In the genomic region with DNA sequence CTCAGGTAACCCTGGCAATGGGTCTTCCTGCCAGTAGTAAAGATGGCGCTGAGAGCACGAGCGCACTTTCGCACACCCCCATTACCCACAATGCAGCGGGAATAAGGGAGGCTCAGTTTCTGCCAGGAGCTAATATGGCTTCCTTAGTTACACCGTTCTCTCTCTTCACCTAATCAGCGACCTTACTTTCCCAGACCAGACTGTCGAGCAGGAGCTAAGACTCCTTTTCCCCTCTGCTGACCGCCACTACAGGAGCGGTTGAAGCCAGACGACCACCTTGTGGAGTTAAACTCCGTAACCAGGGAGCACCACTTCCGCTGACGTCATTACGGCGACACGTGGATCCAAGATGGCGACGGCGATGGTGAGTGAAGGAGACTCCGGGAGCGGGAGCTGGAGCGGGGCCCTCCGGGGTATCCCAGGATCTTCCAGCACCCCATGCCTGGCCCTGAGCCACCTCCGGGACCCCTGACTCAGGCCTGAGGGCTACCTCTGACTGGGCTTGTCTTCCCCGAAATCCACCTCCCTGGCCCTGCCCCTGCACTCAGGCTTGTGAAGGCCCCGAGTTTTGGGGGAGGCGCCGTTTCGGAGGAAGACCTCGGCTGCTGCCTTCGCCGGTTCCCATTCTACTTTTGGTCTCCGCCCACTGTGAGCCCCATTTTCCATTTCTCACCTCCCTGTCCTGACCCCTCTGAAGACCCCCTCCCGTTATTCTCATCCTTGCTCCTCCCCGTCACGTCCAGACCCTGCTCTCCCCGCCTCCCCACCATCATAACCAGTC, we compare ENCODE assay signal across 8 cellular contexts. TPM values are rescaled to one million over a fixed set of nuclear protein-coding genes. Genes with fewer than 3 reads are reported as not detected.
DNase-seq lines count a peak whose midpoint lies in the region; ATAC-seq and TF ChIP-seq lines count a peak whose summit lies in the region.

A gene with protein sequence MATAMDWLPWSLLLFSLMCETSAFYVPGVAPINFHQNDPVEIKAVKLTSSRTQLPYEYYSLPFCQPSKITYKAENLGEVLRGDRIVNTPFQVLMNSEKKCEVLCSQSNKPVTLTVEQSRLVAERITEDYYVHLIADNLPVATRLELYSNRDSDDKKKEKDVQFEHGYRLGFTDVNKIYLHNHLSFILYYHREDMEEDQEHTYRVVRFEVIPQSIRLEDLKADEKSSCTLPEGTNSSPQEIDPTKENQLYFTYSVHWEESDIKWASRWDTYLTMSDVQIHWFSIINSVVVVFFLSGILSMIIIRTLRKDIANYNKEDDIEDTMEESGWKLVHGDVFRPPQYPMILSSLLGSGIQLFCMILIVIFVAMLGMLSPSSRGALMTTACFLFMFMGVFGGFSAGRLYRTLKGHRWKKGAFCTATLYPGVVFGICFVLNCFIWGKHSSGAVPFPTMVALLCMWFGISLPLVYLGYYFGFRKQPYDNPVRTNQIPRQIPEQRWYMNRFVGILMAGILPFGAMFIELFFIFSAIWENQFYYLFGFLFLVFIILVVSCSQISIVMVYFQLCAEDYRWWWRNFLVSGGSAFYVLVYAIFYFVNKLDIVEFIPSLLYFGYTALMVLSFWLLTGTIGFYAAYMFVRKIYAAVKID (plus strand): TSS at position 323 of the 781 bp plus-strand sequence. CDS start 27 bp downstream, at position 350.

- in situ Hi-C loops in Panc1 (cut with HindIII; ENCODE audit: low pct_unique_long_range_greater_than_20kb, low sequenced_read_pairs): no loop called here

- peak; percentile 84 for ATAC-seq in GM21723 (IDR thresholded peaks at IDR 0.05; ENCODE audit: unreplicated experiment)
- ATAC-seq in Panc1: peak; percentile 93
- peak; percentile 76 for ATAC-seq in esophagus mucosa

- intact Hi-C loops in Panc1 (cut with micrococcal nuclease; ENCODE audit: unreplicated experiment): no loop called here

- POLR2A ChIA-PET in Panc1 (lab: Charles Lee): interaction anchor here (0.6 to 1.7 kb wide), 4 partner anchors 8 to 391 kb away, joined by 3 to 5 read pairs (median 4); no protein-coding TSS in a partner anchor

- H3K4me1 ChIP-seq in Panc1 (ENCODE audit: control insufficient read depth, insufficient read depth, low read length) (peaks cover 18% of the 10 kb centered on the region), muscle layer of colon (ENCODE audit: insufficient read depth, low read length) (peaks cover 18% of the 10 kb centered on the region)

- no TSS peak for BruUV-seq in Panc1 (replicated peaks; lab: Mats Ljungman, UMichigan)

- H3K36me3 ChIP-seq in Panc1 (ENCODE audit: control insufficient read depth, insufficient read depth, low read length): no peaks in the 10 kb centered on the region
- H3K36me3 ChIP-seq in muscle layer of colon (ENCODE audit: insufficient read depth, low read length): no peaks in the 10 kb centered on the region

- H3K27me3 ChIP-seq in Panc1 (ENCODE audit: control insufficient read depth, insufficient read depth, low read length) (peaks cover 3% of the 10 kb centered on the region; the same call in 1 of the 2 replicates), muscle layer of colon (ENCODE audit: control insufficient read depth in 1 of 2, insufficient read depth in 2 of 2, low read length in 2 of 2) (no peaks in the 10 kb centered on the region)

- H3K27ac ChIP-seq in Panc1 (ENCODE audit: low read length): peak within 1 kb of the TSS; percentile 98
- peak within 1 kb of the TSS; percentile 82 for H3K27ac ChIP-seq in muscle layer of colon (ENCODE audit: low read depth, low read length)

- CTCF ChIA-PET in Panc1 (lab: Charles Lee): interaction anchor here (0.6 kb wide), 1 partner anchor 31 kb away, joined by 4 read pairs; no protein-coding TSS in a partner anchor

- no peak for TF ChIP-seq CTCF in Panc1 (IDR thresholded peaks at IDR 0.05)

- peaks cover 8% of the 10 kb centered on the region; the same call in 1 of the 2 replicates for H3K9me3 ChIP-seq in Panc1 (ENCODE audit: control insufficient read depth, insufficient read depth, low read depth, low read length)
- H3K9me3 ChIP-seq in muscle layer of colon (ENCODE audit: low read length): no peaks in the 10 kb centered on the region

- H3K4me3 ChIP-seq in Panc1 (ENCODE audit: low read depth in 2 of 2, low read length in 2 of 2) (peak within 1 kb of the TSS; percentile 72 to 86), muscle layer of colon (ENCODE audit: low read depth in 1 of 2, low read length in 2 of 2) (peak within 1 kb of the TSS; percentile 62 to 75)

- peak; percentile 98 for DNase-seq in DMS53 (lab: John Stamatoyannopoulos, UW)
- DNase-seq in KG1 (lab: John Stamatoyannopoulos, UW): peak; percentile 92
- DNase-seq in Panc1 (ENCODE audit: low read depth, low spot score): peak; percentile 99
- DNase-seq in activated T-cell treated with anti-CD3 and anti-CD28 coated beads, Interleukin-2, amount 50 U/mL, for 48 hours: peak; percentile 95 to 97
- DNase-seq in stimulated activated CD8-positive, alpha-beta memory T cell treated with anti-CD3 and anti-CD28 coated beads, Interleukin-7, amount 100 ng/mL, for 24 hours (ENCODE audit: low read depth): peak; percentile 86

- H3K9ac ChIP-seq in muscle layer of colon (ENCODE audit: low read length): peak within 1 kb of the TSS; percentile 87

RNA-seq across cellular contexts. Expression of the gene that starts here (rescaled TPM):
- total RNA-seq in Panc1 (2021; ENCODE audit: unreplicated experiment): 180 TPM
- polyA plus RNA-seq in Panc1 (2012; ENCODE audit: insufficient read length): 137 TPM
- total RNA-seq in esophagus mucosa: 42.4 TPM

Comparison
In these comparisons a context has a peak if more than half of its experiments do, and no peak if none do; other contexts are left out.
1. Peak in every context shown above with its lines: DNase-seq, ATAC-seq, H3K4me3 ChIP-seq and H3K27ac ChIP-seq.